ENCODE assay signal across 8 cellular contexts in the genomic region with DNA sequence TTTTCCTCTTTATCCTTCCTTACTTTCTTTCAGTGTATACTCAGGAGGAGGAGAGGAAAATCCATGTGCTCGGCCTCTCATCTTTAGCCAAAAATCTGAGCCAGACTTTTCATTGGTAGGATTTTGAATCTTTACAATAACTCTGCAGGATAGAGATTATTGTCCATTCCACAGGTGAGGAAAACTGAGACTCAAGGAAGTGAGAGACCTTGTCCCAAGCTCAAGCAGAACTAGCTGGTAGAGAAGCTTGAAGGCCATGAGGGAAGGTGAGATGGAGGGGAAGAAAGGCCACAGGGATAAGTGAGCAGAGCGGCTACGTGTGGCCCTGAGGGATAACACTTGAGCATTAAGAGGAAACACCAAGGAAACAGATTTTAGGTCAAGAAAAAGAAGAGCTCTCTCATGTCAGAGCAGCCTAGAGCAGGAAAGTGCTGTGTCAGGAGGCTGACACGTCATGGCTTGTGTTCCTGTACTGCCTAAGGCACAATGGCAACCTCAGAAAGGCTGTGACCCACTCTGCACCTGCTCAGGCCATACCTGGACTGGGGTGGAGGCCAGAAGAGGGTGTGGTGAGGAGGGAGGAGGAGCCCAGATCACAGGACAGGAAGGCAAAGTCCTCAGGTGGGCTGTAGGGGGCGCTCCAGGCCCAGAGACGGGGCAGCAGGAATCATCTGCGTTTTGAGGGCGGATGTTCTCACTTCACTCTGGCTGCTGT. TPM values are rescaled to one million over a fixed set of nuclear protein-coding genes. Genes with fewer than 3 reads are reported as not detected.
DNase-seq lines count a peak whose midpoint lies in the region; ATAC-seq and TF ChIP-seq lines count a peak whose summit lies in the region.

No MANE protein-coding gene starts in this region.

- H3K9me3 ChIP-seq in gastroesophageal sphincter: no peaks in the 10 kb centered on the region

- H3K27me3 ChIP-seq in gastroesophageal sphincter: no peaks in the 10 kb centered on the region

- no peak for TF ChIP-seq EP300 in gastroesophageal sphincter (IDR thresholded peaks at IDR 0.05)

- H3K4me1 ChIP-seq in gastroesophageal sphincter: no peaks in the 10 kb centered on the region

- no peak overlapping the region for H3K4me3 ChIP-seq in gastroesophageal sphincter

- WGBS in gastroesophageal sphincter (ENCODE audit: low coverage in 1 of 2), 2 donors: 33 to 45% methylated on average over 5 to 8 of the region's 8 CpGs

- TF ChIP-seq POLR2A in gastroesophageal sphincter (IDR thresholded peaks at IDR 0.05): no peak

- no peaks in the 10 kb centered on the region for H3K36me3 ChIP-seq in gastroesophageal sphincter

- H3K27ac ChIP-seq in gastroesophageal sphincter: no peak overlapping the region

- TF ChIP-seq CTCF in AG09319 (IDR thresholded peaks at IDR 0.05; ENCODE audit: low read depth, low read length): peak; percentile 77
- peak; percentile 59 to 83 (median 72) for TF ChIP-seq CTCF in gastroesophageal sphincter (IDR thresholded peaks at IDR 0.05)

- DNase-seq in AG09319 (ENCODE audit: extremely low read depth, low read depth): peak; percentile 20
- DNase-seq in GM19238 (ENCODE audit: insufficient read length, low spot score): peak; percentile 61
- peak; percentile 98 for DNase-seq in RPMI8226
- DNase-seq in activated T-helper 9 cell treated with anti-CD3 and anti-CD28 coated beads, Interleukin-2, amount 50 U/mL, for 16 hours (ENCODE audit: low read depth): peak; percentile 69
- peak; percentile 20 for DNase-seq in pons (ENCODE audit: low spot score)
- DNase-seq in ureter (ENCODE audit: low spot score): peak; percentile 82

- ATAC-seq in HG03558 (IDR thresholded peaks at IDR 0.05; ENCODE audit: extremely low read depth, unreplicated experiment): peak; percentile 65
- ATAC-seq in gastroesophageal sphincter: peak; percentile 76

RNA-seq across cellular contexts. Expression of gene MT4, which starts 11.9 kb away (rescaled TPM):
- total RNA-seq in gastroesophageal sphincter (not detected), ureter (not detected)

RNA-seq across cellular contexts. Expression of gene MT3, which starts 12.6 kb away (rescaled TPM):
- total RNA-seq in gastroesophageal sphincter (1 to 10 TPM in 2 of 4 donors, not detected in 2; 2.0 to 3.6 TPM), ureter (1.5 TPM)

RNA-seq across cellular contexts. Expression of gene MT2A, which starts 31.6 kb away (rescaled TPM):
- total RNA-seq in gastroesophageal sphincter (100 to 1,000 TPM in 2 of 4 donors, 10 to 100 TPM in 2; 27.2 to 216 (median 119) TPM), ureter (113 TPM)

RNA-seq across cellular contexts. Expression of gene MT1E, which starts 48.8 kb away (rescaled TPM):
- 100 to 1,000 TPM; 101 to 194 (median 144) TPM for total RNA-seq in gastroesophageal sphincter
- 98.7 TPM for total RNA-seq in ureter

RNA-seq across cellular contexts. Expression of gene MT1M, which starts 55.7 kb away (rescaled TPM):
- total RNA-seq in gastroesophageal sphincter (10 to 100 TPM in 2 of 4 donors, 1 to 10 TPM in 2; 2.6 to 36.9 (median 6.9) TPM), ureter (18.8 TPM)

Comparison
In these comparisons a context has a peak if more than half of its experiments do, and no peak if none do; other contexts are left out.
1. DNase-seq: peak in every context shown above with its lines; median percentile 98 in RPMI8226; 82 in ureter; 69 in activated T-helper 9 cell treated with anti-CD3 and anti-CD28 coated beads, Interleukin-2, amount 50 U/mL, for 16 hours; 61 in GM19238; 20 in AG09319; 20 in pons.